In the genomic region with DNA sequence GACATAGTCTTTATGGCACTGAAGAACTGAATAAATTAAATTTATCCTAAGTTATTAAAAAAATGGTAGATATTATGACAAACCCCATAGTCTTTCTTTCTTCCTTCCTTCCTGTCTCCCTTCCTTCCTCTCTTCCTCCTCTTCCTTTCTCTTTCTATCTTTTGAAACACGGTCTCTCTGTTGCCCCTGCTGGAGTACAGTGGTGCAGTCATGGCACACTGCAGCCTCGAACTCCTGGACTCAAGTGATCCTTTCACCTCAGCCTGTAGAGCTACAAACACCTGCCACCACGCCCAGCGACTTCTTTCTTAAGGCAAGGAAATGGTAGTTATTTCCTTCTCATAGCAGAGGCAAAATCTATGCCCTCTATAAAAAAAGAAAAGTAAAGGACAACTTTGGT, we compare ENCODE assay signal across 16 cellular contexts.
DNase-seq lines count a peak whose midpoint lies in the region; ATAC-seq and TF ChIP-seq lines count a peak whose summit lies in the region.
"Had no signal": no experiment of that assay in that cellular context is flagged by ENCODE, and none has a peak within 500 bp of the region (broad histone marks: within the 10 kb centered on the region; RNA-seq: fewer than 3 reads in every experiment).

No MANE protein-coding gene starts in this region.

- no peaks in the 10 kb centered on the region for H3K36me3 Mint-ChIP-seq in activated naive CD8-positive, alpha-beta T cell treated with anti-CD3 and anti-CD28 coated beads, Interleukin-2, amount 50 U/mL, for 24 hours (ENCODE audit: low read depth)
- H3K36me3 Mint-ChIP-seq: CD4-positive, alpha-beta memory T cell had no signal

- no peak overlapping the region for H3K4me3 Mint-ChIP-seq in activated naive CD8-positive, alpha-beta T cell treated with anti-CD3 and anti-CD28 coated beads, Interleukin-2, amount 50 U/mL, for 24 hours
- H3K4me3 Mint-ChIP-seq: B cell; CD4-positive, alpha-beta memory T cell had no signal

- no peaks in the 10 kb centered on the region for H3K27me3 Mint-ChIP-seq in activated naive CD8-positive, alpha-beta T cell treated with anti-CD3 and anti-CD28 coated beads, Interleukin-2, amount 50 U/mL, for 24 hours
- H3K27me3 Mint-ChIP-seq: B cell; CD4-positive, alpha-beta memory T cell had no signal

- peaks cover 12% of the 10 kb centered on the region for H3K9me3 Mint-ChIP-seq in activated naive CD8-positive, alpha-beta T cell treated with anti-CD3 and anti-CD28 coated beads, Interleukin-2, amount 50 U/mL, for 24 hours

- in situ Hi-C loops in brain microvascular endothelial cell (cut with HindIII; ENCODE audit: low pct_ligation_motif_present, low sequenced_read_pairs), result no loop called here

- no peak overlapping the region for H3K27ac Mint-ChIP-seq in activated naive CD8-positive, alpha-beta T cell treated with anti-CD3 and anti-CD28 coated beads, Interleukin-2, amount 50 U/mL, for 24 hours
- H3K27ac Mint-ChIP-seq: B cell; CD4-positive, alpha-beta memory T cell had no signal

- TF ChIP-seq CTCF in 22Rv1 (IDR thresholded peaks at IDR 0.05), result peak; percentile 10; the same call in 1 of the 2 replicates
- TF ChIP-seq CTCF in GM12873 (IDR thresholded peaks at IDR 0.05; ENCODE audit: insufficient read depth, low read depth, low read length, missing control alignments), result peak; percentile 31
- TF ChIP-seq CTCF in brain microvascular endothelial cell (IDR thresholded peaks at IDR 0.05; ENCODE audit: low read depth, low read length, missing control alignments), result peak; percentile 35
- peak; percentile 8 for TF ChIP-seq CTCF in foreskin fibroblast (IDR thresholded peaks at IDR 0.05; ENCODE audit: low read depth, low read length)

- no peaks in the 10 kb centered on the region for H3K36me3 ChIP-seq in brain microvascular endothelial cell (replicated peaks)
- H3K36me3 ChIP-seq: Peyer's patch had no signal

- no peaks in the 10 kb centered on the region for H3K27me3 ChIP-seq in brain microvascular endothelial cell (replicated peaks)
- H3K27me3 ChIP-seq: Peyer's patch had no signal

- ATAC-seq in activated naive CD8-positive, alpha-beta T cell treated with anti-CD3 and anti-CD28 coated beads, Interleukin-2, amount 50 U/mL, for 24 hours, result no peak
- ATAC-seq: GM12878 had no signal

- H3K4me3 ChIP-seq in brain microvascular endothelial cell (ENCODE audit: low read depth, low read length), result no peak overlapping the region
- no peak overlapping the region for H3K4me3 ChIP-seq in foreskin fibroblast (ENCODE audit: low read depth in 1 of 2, low read length in 2 of 2)
- H3K4me3 ChIP-seq: GM12878, Peyer's patch had no signal

- DNase-seq in brain microvascular endothelial cell (no peak), foreskin fibroblast (no peak), SHP77 treated with DMSO at 0.1 percent for 48 hours (lab: John Stamatoyannopoulos, UW) (no peak), NOMO-1 treated with DMSO at 0.1 percent for 48 hours (lab: John Stamatoyannopoulos, UW; ENCODE audit: unreplicated experiment) (no peak)
- no peak for DNase-seq in activated naive CD8-positive, alpha-beta T cell treated with anti-CD3 and anti-CD28 coated beads, Interleukin-2, amount 50 U/mL, for 24 hours
- DNase-seq: CD4-positive, alpha-beta memory T cell; KBM-7; NCI-H1048; NCI-H226; NCI-H526 treated with DMSO at 0.1 percent for 48 hours; Peyer's patch; Right ventricle myocardium superior had no signal

- no peak overlapping the region for H3K27ac ChIP-seq in 22Rv1
- no peak overlapping the region for H3K27ac ChIP-seq in brain microvascular endothelial cell
- H3K27ac ChIP-seq: Peyer's patch had no signal

- no peaks in the 10 kb centered on the region for H3K4me1 Mint-ChIP-seq in activated naive CD8-positive, alpha-beta T cell treated with anti-CD3 and anti-CD28 coated beads, Interleukin-2, amount 50 U/mL, for 24 hours
